18 cellular contexts compared by ENCODE assay signal in the genomic region with DNA sequence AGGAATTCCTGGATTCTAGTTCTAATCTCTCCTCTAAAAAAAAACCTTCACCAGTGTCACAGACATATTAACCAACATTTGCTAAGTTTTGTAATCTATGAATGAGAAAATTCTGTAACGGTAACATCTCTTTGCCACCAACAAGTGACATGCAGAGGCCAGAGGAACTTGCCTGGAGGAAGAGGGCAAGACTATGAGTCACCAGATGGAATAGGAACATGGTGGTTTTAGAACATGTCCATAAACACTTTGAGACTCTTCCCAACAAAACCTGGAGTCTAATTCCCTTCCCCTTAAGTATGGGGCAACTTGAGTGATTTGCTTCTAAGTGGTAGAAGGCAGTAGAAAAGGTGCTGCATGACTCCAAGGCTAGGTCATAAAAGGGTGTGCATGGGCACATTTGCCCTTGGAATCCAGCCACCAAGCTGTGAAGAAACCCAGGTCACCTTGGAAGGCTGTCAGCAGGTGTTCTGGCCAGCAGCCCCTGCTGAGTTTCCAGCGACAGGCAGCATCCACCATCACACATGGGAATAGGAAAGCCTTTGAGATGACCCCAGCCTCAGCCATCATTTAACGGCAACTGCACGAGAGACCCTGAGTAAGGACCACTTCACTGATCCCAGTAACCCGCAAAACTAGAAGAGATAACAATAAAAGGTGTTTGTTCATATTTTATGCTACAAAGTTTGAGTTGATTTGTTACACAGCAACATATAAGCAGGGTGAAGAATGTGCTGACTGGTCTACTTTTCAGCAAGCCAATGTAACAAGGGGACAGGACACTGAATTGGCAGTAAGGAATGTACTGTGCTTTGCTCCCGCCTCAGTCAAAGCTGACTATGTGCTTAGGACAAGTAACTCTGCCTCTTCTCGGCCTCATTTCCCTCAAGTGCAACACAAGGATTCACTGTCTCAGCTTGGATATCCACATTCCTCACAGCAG.
"Had no signal": no experiment of that assay in that cellular context is flagged by ENCODE, and none has a peak within 500 bp of the region (broad histone marks: within the 10 kb centered on the region; RNA-seq: fewer than 3 reads in every experiment).

No MANE protein-coding gene starts in this region.

- H3K36me3 ChIP-seq: cardiac muscle cell, left lung, right atrium auricular region, tibial nerve, vagina had no signal

- DNase-seq: activated gamma-delta T cell; effector CD8-positive, alpha-beta T cell; foreskin fibroblast; left lung; mesenchymal stem cell; mucosa of descending colon; naive B cell; stimulated activated naive CD8-positive, alpha-beta T cell treated with anti-CD3 and anti-CD28 coated beads, Interleukin-15, Interleukin-2, amounts not matched to agents 100 U/mL and 50 U/mL, for 24 hours; substantia nigra; T1000 had no signal

- H3K4me3 ChIP-seq: cardiac muscle cell, hepatocyte, left lung, mucosa of descending colon, right atrium auricular region, skin epidermis, tibial nerve, vagina had no signal

- H3K9me3 ChIP-seq: left lung, mucosa of descending colon, right atrium auricular region, tibial nerve, vagina had no signal

- ATAC-seq: activated CD4-positive, CD25-positive, alpha-beta regulatory T cell treated with anti-CD3 and anti-CD28 coated beads, Interleukin-2, amount 50 U/mL, for 24 hours; activated naive CD4-positive, alpha-beta T cell treated with anti-CD3 and anti-CD28 coated beads, Interleukin-2, amount 50 U/mL, for 72 hours; left lung; mucosa of descending colon; stimulated activated naive CD8-positive, alpha-beta T cell treated with anti-CD3 and anti-CD28 coated beads, Interleukin-15, Interleukin-2, amounts not matched to agents 100 U/mL and 50 U/mL, for 24 hours had no signal

- H3K79me2 ChIP-seq: hepatocyte had no signal

- H3K27me3 ChIP-seq: cardiac muscle cell, hepatocyte, left lung, right atrium auricular region, tibial nerve, vagina had no signal

- H3K4me2 ChIP-seq: hepatocyte had no signal

- H3K4me1 ChIP-seq: left lung, right atrium auricular region, tibial nerve, vagina had no signal

- H3K27ac ChIP-seq: cardiac muscle cell, hepatocyte, left lung, right atrium auricular region, skin epidermis, tibial nerve, vagina had no signal
